In genomic region chr10:97024181-97025073, GRCh38 we compare ENCODE assay signal across 9 cellular contexts.
A peak's percentile ranks its signal among the peaks of the same experiment; 100 is the strongest.
DNase-seq lines count a peak whose midpoint lies in the region; ATAC-seq and TF ChIP-seq lines count a peak whose summit lies in the region.
"Had no signal": no experiment of that assay in that cellular context is flagged by ENCODE, and none has a peak within 500 bp of the region (broad histone marks: within the 10 kb centered on the region; RNA-seq: fewer than 3 reads in every experiment).

No MANE protein-coding gene starts in this region.

- no peak for TF ChIP-seq EP300 in esophagus muscularis mucosa (IDR thresholded peaks at IDR 0.05)

- H3K4me1 ChIP-seq in esophagus muscularis mucosa (peaks cover 26 to 52% (median 44%) of the 10 kb centered on the region in 4 donors), parathyroid adenoma (no peaks in the 10 kb centered on the region)

- H3K36me3 ChIP-seq in esophagus muscularis mucosa (no peaks in the 10 kb centered on the region), parathyroid adenoma (ENCODE audit: control insufficient read depth, insufficient read depth, low read length) (no peaks in the 10 kb centered on the region)

- peak overlapping the region; percentile 39 to 73 (median 63) for H3K27ac ChIP-seq in esophagus muscularis mucosa (replicated peaks in 1 of 4)
- H3K27ac ChIP-seq in parathyroid adenoma: no peak overlapping the region

- H3K36me3 Mint-ChIP-seq in activated naive CD4-positive, alpha-beta T cell treated with anti-CD3 and anti-CD28 coated beads for 36 hours (ENCODE audit: low read depth): no peaks in the 10 kb centered on the region

- intact Hi-C loops in esophagus muscularis mucosa (cut with DNase I): loop anchor here (5.0 to 10.0 kb wide), 3 partner anchors 190 to 650 kb away; partner anchors contain the start of gene LCOR
- intact Hi-C loops in activated naive CD4-positive, alpha-beta T cell treated with anti-CD3 and anti-CD28 coated beads for 36 hours (cut with micrococcal nuclease): loop anchor here (1.0 to 5.0 kb wide), 4 partner anchors 114 to 627 kb away; no protein-coding TSS in a partner anchor

- peaks cover 2% of the 10 kb centered on the region for H3K4me1 Mint-ChIP-seq in activated naive CD4-positive, alpha-beta T cell treated with anti-CD3 and anti-CD28 coated beads for 36 hours (ENCODE audit: low read depth)

- WGBS in esophagus muscularis mucosa: 48% methylated on average over 13 of the region's 13 CpGs

- CTCF ChIA-PET in activated naive CD4-positive, alpha-beta T cell treated with anti-CD3 and anti-CD28 coated beads for 36 hours (lab: Charles Lee): interaction anchor here (0.6 to 4.8 kb wide), 41 partner anchors 7 to 649 kb away, joined by 3 to 62 read pairs (median 4); no protein-coding TSS in a partner anchor

- TF ChIP-seq CTCF in esophagus muscularis mucosa (IDR thresholded peaks at IDR 0.05): no peak
- TF ChIP-seq CTCF in parathyroid adenoma (IDR thresholded peaks at IDR 0.05): no peak

- no peak overlapping the region for H3K9ac ChIP-seq in parathyroid adenoma

- H3K79me2 ChIP-seq in parathyroid adenoma: no peaks in the 10 kb centered on the region

- peak overlapping the region in 1 of 4 donors; percentile 18 for H3K4me3 ChIP-seq in esophagus muscularis mucosa
- H3K4me3 ChIP-seq in parathyroid adenoma (ENCODE audit: low read depth, low read length): no peak overlapping the region

- H3K9me3 Mint-ChIP-seq in activated naive CD4-positive, alpha-beta T cell treated with anti-CD3 and anti-CD28 coated beads for 36 hours: no peaks in the 10 kb centered on the region
- H3K9me3 Mint-ChIP-seq: stimulated activated naive CD8-positive, alpha-beta T cell treated with anti-CD3 and anti-CD28 coated beads, Interleukin-15, Interleukin-2, amounts not matched to agents 100 ng/mL and 50 ng/mL, for 24 hours had no signal

- H3K27me3 ChIP-seq in esophagus muscularis mucosa (no peaks in the 10 kb centered on the region), parathyroid adenoma (ENCODE audit: control insufficient read depth, insufficient read depth, low read length) (no peaks in the 10 kb centered on the region)

- ATAC-seq in GM21515 (IDR thresholded peaks at IDR 0.05; ENCODE audit: unreplicated experiment): no peak
- ATAC-seq in HG03097 (IDR thresholded peaks at IDR 0.05; ENCODE audit: low FRiP score, unreplicated experiment): no peak

- H3K9me3 ChIP-seq in esophagus muscularis mucosa (no peaks in the 10 kb centered on the region), parathyroid adenoma (ENCODE audit: control insufficient read depth, low read length) (no peaks in the 10 kb centered on the region)

- H3K27ac Mint-ChIP-seq in activated naive CD4-positive, alpha-beta T cell treated with anti-CD3 and anti-CD28 coated beads for 36 hours: no peak overlapping the region
- H3K27ac Mint-ChIP-seq: stimulated activated naive CD8-positive, alpha-beta T cell treated with anti-CD3 and anti-CD28 coated beads, Interleukin-15, Interleukin-2, amounts not matched to agents 100 ng/mL and 50 ng/mL, for 24 hours had no signal

- H3K27me3 Mint-ChIP-seq in activated naive CD4-positive, alpha-beta T cell treated with anti-CD3 and anti-CD28 coated beads for 36 hours (ENCODE audit: low read depth): no peaks in the 10 kb centered on the region
- H3K27me3 Mint-ChIP-seq: stimulated activated naive CD8-positive, alpha-beta T cell treated with anti-CD3 and anti-CD28 coated beads, Interleukin-15, Interleukin-2, amounts not matched to agents 100 ng/mL and 50 ng/mL, for 24 hours had no signal

- TF ChIP-seq POLR2A in esophagus muscularis mucosa (IDR thresholded peaks at IDR 0.05; ENCODE audit: low read depth): no peak

- no peak overlapping the region for H3K4me3 Mint-ChIP-seq in activated naive CD4-positive, alpha-beta T cell treated with anti-CD3 and anti-CD28 coated beads for 36 hours
- H3K4me3 Mint-ChIP-seq: stimulated activated naive CD8-positive, alpha-beta T cell treated with anti-CD3 and anti-CD28 coated beads, Interleukin-15, Interleukin-2, amounts not matched to agents 100 ng/mL and 50 ng/mL, for 24 hours had no signal

- H2AFZ ChIP-seq in parathyroid adenoma: peak overlapping the region; percentile 64

- H3K4me2 ChIP-seq in parathyroid adenoma (ENCODE audit: low read length): no peak overlapping the region

- DNase-seq in ELR (ENCODE audit: low read depth) (peak; percentile 78), OCI-M1 (lab: John Stamatoyannopoulos, UW) (peak; percentile 31), esophagus muscularis mucosa (ENCODE audit: extremely low spot score) (no peak), activated gamma-delta T cell treated with Interleukin-2 at 50 U/mL for 16 hours (no peak)
- no peak for DNase-seq in activated naive CD4-positive, alpha-beta T cell treated with anti-CD3 and anti-CD28 coated beads for 36 hours

Comparison
In these comparisons a context has a peak if more than half of its experiments do, and no peak if none do; other contexts are left out.
1. DNase-seq: peak in ELR (single experiment) and OCI-M1 (single experiment); none in esophagus muscularis mucosa (single experiment), activated naive CD4-positive, alpha-beta T cell treated with anti-CD3 and anti-CD28 coated beads for 36 hours (single experiment) and activated gamma-delta T cell treated with Interleukin-2 at 50 U/mL for 16 hours (single experiment).